In genomic region chr11:35118906-35119305, GRCh38 we compare ENCODE assay signal across 13 cellular contexts. TPM values are rescaled to one million over a fixed set of nuclear protein-coding genes. Genes with fewer than 3 reads are reported as not detected.
DNase-seq lines count a peak whose midpoint lies in the region; ATAC-seq and TF ChIP-seq lines count a peak whose summit lies in the region.
"Had no signal": no experiment of that assay in that cellular context is flagged by ENCODE, and none has a peak within 500 bp of the region (broad histone marks: within the 10 kb centered on the region; RNA-seq: fewer than 3 reads in every experiment).

No MANE protein-coding gene starts in this region.

- ATAC-seq in GM19397 (IDR thresholded peaks at IDR 0.05; ENCODE audit: unreplicated experiment) (peak; percentile 71), HG02763 (IDR thresholded peaks at IDR 0.05; ENCODE audit: unreplicated experiment) (peak; percentile 76), HG03439 (IDR thresholded peaks at IDR 0.05; ENCODE audit: unreplicated experiment) (peak; percentile 82), gastroesophageal sphincter (no peak)

- WGBS in gastroesophageal sphincter (ENCODE audit: low coverage in 1 of 2), 2 donors: 97 to 100% methylated on average over 4 of the region's 4 CpGs

- peaks cover 0 to 30% (median 9%) of the 10 kb centered on the region in 3 donors for H3K4me1 ChIP-seq in gastroesophageal sphincter

- H3K36me3 ChIP-seq in gastroesophageal sphincter (no peaks in the 10 kb centered on the region), WERI-Rb-1 (no peaks in the 10 kb centered on the region)
- H3K36me3 ChIP-seq: spleen had no signal

- TF ChIP-seq EP300 in gastroesophageal sphincter (IDR thresholded peaks at IDR 0.05): no peak

- no peaks in the 10 kb centered on the region for H3K9me3 ChIP-seq in gastroesophageal sphincter
- no peaks in the 10 kb centered on the region for H3K9me3 ChIP-seq in WERI-Rb-1 (ENCODE audit: severe bottlenecking)
- H3K9me3 ChIP-seq: spleen had no signal

- no peak overlapping the region for H3K4me3 ChIP-seq in GM12864 (ENCODE audit: low read depth, low read length)
- no peak overlapping the region for H3K4me3 ChIP-seq in gastroesophageal sphincter
- H3K4me3 ChIP-seq in WERI-Rb-1 (ENCODE audit: low read depth, low read length): no peak overlapping the region
- H3K4me3 ChIP-seq: spleen had no signal

- H3K27me3 ChIP-seq in gastroesophageal sphincter (no peaks in the 10 kb centered on the region), WERI-Rb-1 (ENCODE audit: insufficient read depth, low read depth, severe bottlenecking) (no peaks in the 10 kb centered on the region)
- H3K27me3 ChIP-seq: spleen had no signal

- no peak for TF ChIP-seq POLR2A in gastroesophageal sphincter (IDR thresholded peaks at IDR 0.05)

- peak; percentile 74 for DNase-seq in GM12864 (ENCODE audit: low read depth)
- DNase-seq in NOMO-1 (lab: John Stamatoyannopoulos, UW; ENCODE audit: unreplicated experiment in 2 of 2): no peak
- DNase-seq in hepatic stellate cell (ENCODE audit: low spot score): no peak
- DNase-seq in WERI-Rb-1: no peak
- DNase-seq: activated CD4-positive, alpha-beta T cell treated with anti-CD3 and anti-CD28 coated beads, Interleukin-2, amount 50 U/mL, for 48 hours; kidney glomerular epithelial cell; nephron progenitor cell; spleen; stimulated activated CD8-positive, alpha-beta memory T cell treated with anti-CD3 and anti-CD28 coated beads, Interleukin-4, amount 100 ng/mL, for 48 hours had no signal

- H3K27ac ChIP-seq in gastroesophageal sphincter (no peak overlapping the region), WERI-Rb-1 (no peak overlapping the region)

- TF ChIP-seq CTCF in GM12864 (IDR thresholded peaks at IDR 0.05; ENCODE audit: low read depth, low read length, missing control alignments): no peak
- TF ChIP-seq CTCF in gastroesophageal sphincter (IDR thresholded peaks at IDR 0.05): no peak
- no peak for TF ChIP-seq CTCF in WERI-Rb-1 (IDR thresholded peaks at IDR 0.05; ENCODE audit: low read depth, low read length)

RNA-seq across cellular contexts. Expression of gene CD44, which starts 20.1 kb away (rescaled TPM):
- 100 to 1,000 TPM; 211 to 319 (median 266) TPM for total RNA-seq in gastroesophageal sphincter
